19 cellular contexts compared by ENCODE assay signal in genomic region chr10:131815366-131816156, GRCh38.
DNase-seq lines count a peak whose midpoint lies in the region; ATAC-seq lines count a peak whose summit lies in the region.
"Had no signal": no experiment of that assay in that cellular context is flagged by ENCODE, and none has a peak within 500 bp of the region (broad histone marks: within the 10 kb centered on the region; RNA-seq: fewer than 3 reads in every experiment).

No MANE protein-coding gene starts in this region.

- H3K36me3 Mint-ChIP-seq in activated T-helper 2 cell treated with anti-CD3 and anti-CD28 coated beads, Interferon-gamma antibody, Interleukin-2, Interleukin-4, amounts not matched to agents 10 μg/mL and 5 μg/mL and 100 μg/mL, durations not matched to agents 14 hours and 24 hours and 36 hours (ENCODE audit: low read depth) = no peaks in the 10 kb centered on the region
- H3K36me3 Mint-ChIP-seq in activated T-helper 17 cell treated with anti-CD3 and anti-CD28 coated beads, Interleukin-2, amount 50 U/mL, for 72 hours (ENCODE audit: low read depth) = no peaks in the 10 kb centered on the region
- H3K36me3 Mint-ChIP-seq: IgD-negative memory B cell had no signal

- no peaks in the 10 kb centered on the region for H3K27me3 ChIP-seq in BLaER1

- H3K4me3 ChIP-seq in BLaER1 = no peak overlapping the region
- H3K4me3 ChIP-seq: GM12878 had no signal

- no peaks in the 10 kb centered on the region for H4K20me1 ChIP-seq in BLaER1

- no peak overlapping the region for H3K27ac Mint-ChIP-seq in activated T-helper 2 cell treated with anti-CD3 and anti-CD28 coated beads, Interferon-gamma antibody, Interleukin-2, Interleukin-4, amounts not matched to agents 10 μg/mL and 5 μg/mL and 100 μg/mL, durations not matched to agents 14 hours and 24 hours and 36 hours
- no peak overlapping the region for H3K27ac Mint-ChIP-seq in activated T-helper 17 cell treated with anti-CD3 and anti-CD28 coated beads, Interleukin-2, amount 50 U/mL, for 72 hours
- H3K27ac Mint-ChIP-seq: IgD-negative memory B cell had no signal

- ATAC-seq in activated T-helper 17 cell treated with anti-CD3 and anti-CD28 coated beads, Interleukin-2, amount 50 U/mL, for 72 hours (replicated peaks) = no peak
- ATAC-seq: GM12878, HCT116, Panc1 had no signal

- DNase-seq in NCI-H748 (lab: John Stamatoyannopoulos, UW; ENCODE audit: unreplicated experiment) = peak; percentile 2
- DNase-seq in NCI-H748 treated with DMSO at 0.1 percent for 48 hours (lab: John Stamatoyannopoulos, UW) = no peak
- peak; percentile 6 for DNase-seq in activated T-helper 2 cell treated with anti-CD3 and anti-CD28 coated beads, Interferon-gamma antibody, Interleukin-2, Interleukin-4, amounts not matched to agents 10 μg/mL and 5 μg/mL and 100 μg/mL, durations not matched to agents 14 hours and 24 hours and 36 hours (ENCODE audit: low spot score)
- DNase-seq in posterior vena cava (ENCODE audit: low spot score) = peak; percentile 46
- no peak for DNase-seq in NOMO-1 treated with DMSO at 0.1 percent for 48 hours (lab: John Stamatoyannopoulos, UW; ENCODE audit: unreplicated experiment)
- DNase-seq in NCI-H1417 (lab: John Stamatoyannopoulos, UW) = no peak
- DNase-seq: DMS53, MV-4-11, NCI-H1436, NCI-H345, NCI-H774, SHP77 treated with DMSO at 0.1 percent for 48 hours had no signal

- peak overlapping the region; percentile 66 for H3K4me2 ChIP-seq in BLaER1

- no peaks in the 10 kb centered on the region for H3K27me3 Mint-ChIP-seq in activated T-helper 2 cell treated with anti-CD3 and anti-CD28 coated beads, Interferon-gamma antibody, Interleukin-2, Interleukin-4, amounts not matched to agents 10 μg/mL and 5 μg/mL and 100 μg/mL, durations not matched to agents 14 hours and 24 hours and 36 hours (ENCODE audit: low read depth)
- H3K27me3 Mint-ChIP-seq in activated T-helper 17 cell treated with anti-CD3 and anti-CD28 coated beads, Interleukin-2, amount 50 U/mL, for 72 hours = peaks cover 19% of the 10 kb centered on the region
- H3K27me3 Mint-ChIP-seq: IgD-negative memory B cell had no signal

- H3K9ac ChIP-seq in BLaER1 = no peak overlapping the region

- H3K4me1 ChIP-seq in BLaER1 = peaks cover 38% of the 10 kb centered on the region

- H3K36me3 ChIP-seq in BLaER1 = no peaks in the 10 kb centered on the region

- H3K4me1 Mint-ChIP-seq in activated T-helper 2 cell treated with anti-CD3 and anti-CD28 coated beads, Interferon-gamma antibody, Interleukin-2, Interleukin-4, amounts not matched to agents 10 μg/mL and 5 μg/mL and 100 μg/mL, durations not matched to agents 14 hours and 24 hours and 36 hours (ENCODE audit: low read depth) = no peaks in the 10 kb centered on the region
- no peaks in the 10 kb centered on the region for H3K4me1 Mint-ChIP-seq in activated T-helper 17 cell treated with anti-CD3 and anti-CD28 coated beads, Interleukin-2, amount 50 U/mL, for 72 hours
- H3K4me1 Mint-ChIP-seq: IgD-negative memory B cell had no signal

- intact Hi-C loops in activated T-helper 2 cell treated with anti-CD3 and anti-CD28 coated beads, Interferon-gamma antibody, Interleukin-2, Interleukin-4, amounts not matched to agents 10 μg/mL and 5 μg/mL and 100 μg/mL, durations not matched to agents 14 hours and 24 hours and 36 hours (cut with micrococcal nuclease) = no loop called here
- intact Hi-C loops in posterior vena cava (cut with DNase I) = no loop called here

- no peaks in the 10 kb centered on the region for H3K9me3 ChIP-seq in BLaER1

- H3K4me3 Mint-ChIP-seq in activated T-helper 2 cell treated with anti-CD3 and anti-CD28 coated beads, Interferon-gamma antibody, Interleukin-2, Interleukin-4, amounts not matched to agents 10 μg/mL and 5 μg/mL and 100 μg/mL, durations not matched to agents 14 hours and 24 hours and 36 hours (ENCODE audit: low read depth) = no peak overlapping the region
- no peak overlapping the region for H3K4me3 Mint-ChIP-seq in activated T-helper 17 cell treated with anti-CD3 and anti-CD28 coated beads, Interleukin-2, amount 50 U/mL, for 72 hours
- H3K4me3 Mint-ChIP-seq: IgD-negative memory B cell had no signal

- H3K27ac ChIP-seq in BLaER1 = no peak overlapping the region
- H3K27ac ChIP-seq: C4-2B had no signal

- H3K9me3 Mint-ChIP-seq in activated T-helper 2 cell treated with anti-CD3 and anti-CD28 coated beads, Interferon-gamma antibody, Interleukin-2, Interleukin-4, amounts not matched to agents 10 μg/mL and 5 μg/mL and 100 μg/mL, durations not matched to agents 14 hours and 24 hours and 36 hours = no peaks in the 10 kb centered on the region
- H3K9me3 Mint-ChIP-seq in activated T-helper 17 cell treated with anti-CD3 and anti-CD28 coated beads, Interleukin-2, amount 50 U/mL, for 72 hours = no peaks in the 10 kb centered on the region
- H3K9me3 Mint-ChIP-seq: IgD-negative memory B cell had no signal

Comparison
In these comparisons a context has a peak if more than half of its experiments do, and no peak if none do; other contexts are left out.
1. DNase-seq: peak in NCI-H748 (single experiment), activated T-helper 2 cell treated with anti-CD3 and anti-CD28 coated beads, Interferon-gamma antibody, Interleukin-2, Interleukin-4, amounts not matched to agents 10 μg/mL and 5 μg/mL and 100 μg/mL, durations not matched to agents 14 hours and 24 hours and 36 hours (single experiment) and posterior vena cava (single experiment); none in NCI-H748 treated with DMSO at 0.1 percent for 48 hours (single experiment), NOMO-1 treated with DMSO at 0.1 percent for 48 hours (single experiment) and NCI-H1417 (0 of 3).